9 cellular contexts compared by ENCODE assay signal in the genomic region with DNA sequence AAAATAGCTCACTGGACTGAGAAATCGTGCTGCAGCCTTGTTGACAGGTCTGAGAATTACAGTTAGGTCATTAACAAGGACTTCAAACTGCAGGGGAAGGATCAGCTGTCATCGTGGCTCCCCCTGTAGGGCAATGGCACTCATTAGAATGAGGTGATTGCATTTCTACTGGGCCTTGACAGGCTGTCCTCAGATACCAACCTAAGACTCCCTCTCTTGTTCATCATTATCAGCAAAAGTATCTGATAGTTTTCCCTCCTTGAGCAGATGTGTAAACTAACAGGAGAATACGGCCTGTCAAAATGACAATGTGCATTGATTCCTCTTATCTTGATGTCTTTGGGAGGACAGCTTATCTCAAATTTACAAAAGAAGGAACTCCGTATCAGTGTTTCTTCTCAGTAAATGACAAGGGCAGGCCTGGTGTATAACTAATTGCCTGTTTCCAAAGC.
DNase-seq lines count a peak whose midpoint lies in the region; ATAC-seq and TF ChIP-seq lines count a peak whose summit lies in the region.
"Had no signal": no experiment of that assay in that cellular context is flagged by ENCODE, and none has a peak within 500 bp of the region (broad histone marks: within the 10 kb centered on the region; RNA-seq: fewer than 3 reads in every experiment).

No MANE protein-coding gene starts in this region.

- peak overlapping the region; percentile 48 for H4K8ac ChIP-seq in neuronal stem cell (ENCODE audit: low read depth, low read length)

- H4K91ac ChIP-seq in neuronal stem cell (ENCODE audit: low read depth, low read length, poor library complexity) = no peak overlapping the region

- H2BK5ac ChIP-seq in neuronal stem cell (ENCODE audit: low read length) = no peak overlapping the region

- no peak overlapping the region for H3K4me3 ChIP-seq in neuronal stem cell (ENCODE audit: low read length in 2 of 2)
- H3K4me3 ChIP-seq in CD8-positive, alpha-beta memory T cell (ENCODE audit: low read length) = no peak overlapping the region

- CTCF ChIA-PET in activated CD8-positive, alpha-beta memory T cell treated with anti-CD3 and anti-CD28 coated beads, Interleukin-2, amount 10 ng/mL, durations not matched to agents 7 days and 5 days (lab: Charles Lee) = no interaction called here
- CTCF ChIA-PET in MCF 10A (lab: Yijun Ruan, JAX) = interaction anchor here (0.7 to 1.5 kb wide), 6 partner anchors 12 to 375 kb away, joined by 3 to 4 read pairs (median 4); no protein-coding TSS in a partner anchor
- CTCF ChIA-PET in CD8-positive, alpha-beta memory T cell (lab: Charles Lee) = no interaction called here

- H3K4me2 ChIP-seq in neuronal stem cell (ENCODE audit: insufficient read depth, low read length, poor library complexity, severe bottlenecking) = no peak overlapping the region

- no peaks in the 10 kb centered on the region for H3K4me1 Mint-ChIP-seq in activated CD8-positive, alpha-beta memory T cell treated with anti-CD3 and anti-CD28 coated beads, Interleukin-2, amount 10 ng/mL, durations not matched to agents 7 days and 5 days
- H3K4me1 Mint-ChIP-seq in MCF 10A (ENCODE audit: insufficient read depth, unreplicated experiment) = no peaks in the 10 kb centered on the region
- H3K4me1 Mint-ChIP-seq in CD8-positive, alpha-beta memory T cell = no peaks in the 10 kb centered on the region
- H3K4me1 Mint-ChIP-seq: activated naive CD4-positive, alpha-beta T cell treated with anti-CD3 and anti-CD28 coated beads, Interleukin-2, amount 50 U/mL, for 24 hours had no signal

- no peaks in the 10 kb centered on the region for H3K27me3 Mint-ChIP-seq in activated CD8-positive, alpha-beta memory T cell treated with anti-CD3 and anti-CD28 coated beads, Interleukin-2, amount 10 ng/mL, durations not matched to agents 7 days and 5 days
- H3K27me3 Mint-ChIP-seq in MCF 10A (ENCODE audit: insufficient read depth, unreplicated experiment) = no peaks in the 10 kb centered on the region
- no peaks in the 10 kb centered on the region for H3K27me3 Mint-ChIP-seq in CD8-positive, alpha-beta memory T cell
- H3K27me3 Mint-ChIP-seq: activated naive CD4-positive, alpha-beta T cell treated with anti-CD3 and anti-CD28 coated beads, Interleukin-2, amount 50 U/mL, for 24 hours had no signal

- H2AK5ac ChIP-seq in neuronal stem cell (ENCODE audit: low read depth, low read length) = no peak overlapping the region

- H2BK12ac ChIP-seq in neuronal stem cell (ENCODE audit: low read length) = no peak overlapping the region

- no peak overlapping the region for H3K4ac ChIP-seq in neuronal stem cell (ENCODE audit: low read length)

- H2BK15ac ChIP-seq in neuronal stem cell (ENCODE audit: low read length) = no peak overlapping the region

- H3K9ac ChIP-seq in neuronal stem cell (ENCODE audit: low read depth, low read length, poor library complexity) = no peak overlapping the region

- no peak overlapping the region for H3K14ac ChIP-seq in neuronal stem cell (ENCODE audit: low read length)

- no peak overlapping the region for H3K4me3 Mint-ChIP-seq in activated CD8-positive, alpha-beta memory T cell treated with anti-CD3 and anti-CD28 coated beads, Interleukin-2, amount 10 ng/mL, durations not matched to agents 7 days and 5 days
- no peak overlapping the region for H3K4me3 Mint-ChIP-seq in MCF 10A (ENCODE audit: unreplicated experiment)
- no peak overlapping the region for H3K4me3 Mint-ChIP-seq in CD8-positive, alpha-beta memory T cell
- H3K4me3 Mint-ChIP-seq: activated naive CD4-positive, alpha-beta T cell treated with anti-CD3 and anti-CD28 coated beads, Interleukin-2, amount 50 U/mL, for 24 hours had no signal

- no peak overlapping the region for H3K18ac ChIP-seq in neuronal stem cell (ENCODE audit: low read length)

- intact Hi-C loops in MCF 10A (cut with micrococcal nuclease) = loop anchor here (1.0 to 5.0 kb wide), 4 partner anchors 352 to 1830 kb away; no protein-coding TSS in a partner anchor

- no peaks in the 10 kb centered on the region for H3K36me3 Mint-ChIP-seq in activated CD8-positive, alpha-beta memory T cell treated with anti-CD3 and anti-CD28 coated beads, Interleukin-2, amount 10 ng/mL, durations not matched to agents 7 days and 5 days
- H3K36me3 Mint-ChIP-seq in MCF 10A (ENCODE audit: insufficient read depth, unreplicated experiment) = no peaks in the 10 kb centered on the region
- no peaks in the 10 kb centered on the region for H3K36me3 Mint-ChIP-seq in CD8-positive, alpha-beta memory T cell
- H3K36me3 Mint-ChIP-seq: activated naive CD4-positive, alpha-beta T cell treated with anti-CD3 and anti-CD28 coated beads, Interleukin-2, amount 50 U/mL, for 24 hours had no signal

- H3K79me1 ChIP-seq in neuronal stem cell (ENCODE audit: low read depth, low read length) = no peaks in the 10 kb centered on the region

- H3K4me1 ChIP-seq in neuronal stem cell (ENCODE audit: control insufficient read depth in 2 of 2, insufficient read depth in 1 of 2, low read depth in 1 of 2, low read length in 2 of 2) = no peaks in the 10 kb centered on the region
- no peaks in the 10 kb centered on the region for H3K4me1 ChIP-seq in CD8-positive, alpha-beta memory T cell (ENCODE audit: insufficient read depth, low read length)

- no peak for ATAC-seq in activated CD8-positive, alpha-beta memory T cell treated with anti-CD3 and anti-CD28 coated beads, Interleukin-2, amount 10 ng/mL, durations not matched to agents 7 days and 5 days
- peak; percentile 75 for ATAC-seq in HG02884 (IDR thresholded peaks at IDR 0.05; ENCODE audit: unreplicated experiment)

- H3K9me3 Mint-ChIP-seq in activated CD8-positive, alpha-beta memory T cell treated with anti-CD3 and anti-CD28 coated beads, Interleukin-2, amount 10 ng/mL, durations not matched to agents 7 days and 5 days (ENCODE audit: low read depth) = no peaks in the 10 kb centered on the region
- H3K9me3 Mint-ChIP-seq in MCF 10A (ENCODE audit: unreplicated experiment) = no peaks in the 10 kb centered on the region
- H3K9me3 Mint-ChIP-seq in CD8-positive, alpha-beta memory T cell = peaks cover 0 to 4% (median 4%) of the 10 kb centered on the region in 5 donors
- H3K9me3 Mint-ChIP-seq: activated naive CD4-positive, alpha-beta T cell treated with anti-CD3 and anti-CD28 coated beads, Interleukin-2, amount 50 U/mL, for 24 hours had no signal

- H3K23ac ChIP-seq in neuronal stem cell (ENCODE audit: low read depth, low read length, poor library complexity) = no peak overlapping the region

- no peak overlapping the region for H3K27ac Mint-ChIP-seq in activated CD8-positive, alpha-beta memory T cell treated with anti-CD3 and anti-CD28 coated beads, Interleukin-2, amount 10 ng/mL, durations not matched to agents 7 days and 5 days
- no peak overlapping the region for H3K27ac Mint-ChIP-seq in MCF 10A (ENCODE audit: low read depth, unreplicated experiment)
- H3K27ac Mint-ChIP-seq in CD8-positive, alpha-beta memory T cell = no peak overlapping the region
- H3K27ac Mint-ChIP-seq: activated naive CD4-positive, alpha-beta T cell treated with anti-CD3 and anti-CD28 coated beads, Interleukin-2, amount 50 U/mL, for 24 hours had no signal

- no CpG with 5 or more reads among the region's 4 CpGs for WGBS in neuronal stem cell (ENCODE audit: extremely low coverage in 2 of 2, insufficient read length in 2 of 2, insufficient replicate concordance in 1 of 2), 2 donors

- H3K27ac ChIP-seq in neuronal stem cell (replicated peaks; ENCODE audit: low read length) = no peak overlapping the region
- no peak overlapping the region for H3K27ac ChIP-seq in CD8-positive, alpha-beta memory T cell (ENCODE audit: low read depth, low read length)

- no peak overlapping the region for H2BK120ac ChIP-seq in neuronal stem cell (ENCODE audit: low read depth, low read length)

- H3K36me3 ChIP-seq in neuronal stem cell (replicated peaks in 1 of 2; ENCODE audit: control insufficient read depth in 2 of 2, insufficient read depth in 2 of 2, low read length in 2 of 2) = no peaks in the 10 kb centered on the region
- no peaks in the 10 kb centered on the region for H3K36me3 ChIP-seq in CD8-positive, alpha-beta memory T cell (ENCODE audit: insufficient read depth, low read length)

- no peaks in the 10 kb centered on the region for H3K9me3 ChIP-seq in neuronal stem cell (replicated peaks in 1 of 2; ENCODE audit: control insufficient read depth in 2 of 2, insufficient read depth in 1 of 2, low read depth in 1 of 2, low read length in 2 of 2)
- no peaks in the 10 kb centered on the region for H3K9me3 ChIP-seq in CD8-positive, alpha-beta memory T cell (ENCODE audit: low read length)

- DNase-seq in activated CD8-positive, alpha-beta memory T cell treated with anti-CD3 and anti-CD28 coated beads, Interleukin-2, amount 10 ng/mL, durations not matched to agents 7 days and 5 days = peak; percentile 41
- no peak for DNase-seq in activated CD8-positive, alpha-beta memory T cell treated with anti-CD3 and anti-CD28 coated beads for 24 hours
- peak; percentile 75 to 76 for DNase-seq in NCI-H524 (lab: John Stamatoyannopoulos, UW)
- peak; percentile 71 for DNase-seq in MCF 10A (ENCODE audit: unreplicated experiment)
- DNase-seq in neuronal stem cell (ENCODE audit: low spot score) = peak; percentile 21
- DNase-seq in DMS79 (lab: John Stamatoyannopoulos, UW) = no peak
- DNase-seq in CD8-positive, alpha-beta memory T cell = no peak

- peak overlapping the region; percentile 21 for H2AFZ ChIP-seq in neuronal stem cell (ENCODE audit: low read length)

- POLR2A ChIA-PET in MCF 10A (lab: Yijun Ruan, JAX) = no interaction called here
- POLR2A ChIA-PET in CD8-positive, alpha-beta memory T cell (lab: Charles Lee) = no interaction called here

- H3K27me3 ChIP-seq in neuronal stem cell (ENCODE audit: control insufficient read depth in 3 of 3, insufficient read depth in 3 of 3, low read depth in 1 of 3, low read length in 3 of 3) = no peaks in the 10 kb centered on the region
- H3K27me3 ChIP-seq in CD8-positive, alpha-beta memory T cell (ENCODE audit: insufficient read depth, low read length, poor library complexity, severe bottlenecking) = no peaks in the 10 kb centered on the region

- TF ChIP-seq CTCF in MCF 10A (IDR thresholded peaks at IDR 0.05; ENCODE audit: unreplicated experiment) = peak; percentile 77

- no TSS peak for BruUV-seq in MCF 10A (replicated peaks; lab: Mats Ljungman, UMichigan)

Comparison
In these comparisons a context has a peak if more than half of its experiments do, and no peak if none do; other contexts are left out.
1. DNase-seq: peak in activated CD8-positive, alpha-beta memory T cell treated with anti-CD3 and anti-CD28 coated beads, Interleukin-2, amount 10 ng/mL, durations not matched to agents 7 days and 5 days (single experiment), NCI-H524 (2 of 2), MCF 10A (single experiment) and neuronal stem cell (single experiment); none in activated CD8-positive, alpha-beta memory T cell treated with anti-CD3 and anti-CD28 coated beads for 24 hours (single experiment), DMS79 (single experiment) and CD8-positive, alpha-beta memory T cell (0 of 5).